ENCODE assay signal across 1 cellular context in genomic region chr18:31098878-31099277, GRCh38.
TF ChIP-seq lines count a peak whose summit lies in the region.

No MANE protein-coding gene starts in this region.

TF ChIP-seq in K562, 482 proteins besides CTCF, POLR2A, EP300 and RAD21:
- TF ChIP-seq NFE2 (IDR thresholded peaks at IDR 0.05; ENCODE audit: low read depth) = peak; percentile 69
- peak; percentile 52 for TF ChIP-seq ZNF316 (IDR thresholded peaks at IDR 0.05)
- TF ChIP-seq PKNOX1 (IDR thresholded peaks at IDR 0.05) = 0 out of 2 replicates have a peak, but pooled peaks have one; percentile 8
- no peak for TF ChIP-seq SREBF2 (CRISPR knock-in tag; IDR thresholded peaks at IDR 0.05)
- no peak for TF ChIP-seq HEY1 (CRISPR knock-in tag; IDR thresholded peaks at IDR 0.05; ENCODE audit: borderline replicate concordance)
- no peak for TF ChIP-seq ZC3H8 (IDR thresholded peaks at IDR 0.05)
- TF ChIP-seq ARID2 (IDR thresholded peaks at IDR 0.05) = no peak
- peak; percentile 69 for TF ChIP-seq C11orf30 (IDR thresholded peaks at IDR 0.05; ENCODE audit: low read depth)
- TF ChIP-seq GABPB1 (CRISPR knock-in tag; IDR thresholded peaks at IDR 0.05) = no peak
- TF ChIP-seq SOX6 (IDR thresholded peaks at IDR 0.05) = peak; percentile 42; the same call in 1 of the 2 replicates
- no peak for TF ChIP-seq PHF21A (IDR thresholded peaks at IDR 0.05; ENCODE audit: borderline replicate concordance, low read depth)
- no peak for TF ChIP-seq PATZ1 (CRISPR knock-in tag; IDR thresholded peaks at IDR 0.05; ENCODE audit: borderline replicate concordance)
- no peak for TF ChIP-seq GTF2A2 (tag; IDR thresholded peaks at IDR 0.05)
- no peak for TF ChIP-seq DIDO1 (tag; IDR thresholded peaks at IDR 0.05; ENCODE audit: low read depth)
- TF ChIP-seq MAFG (tag; conservative IDR thresholded peaks at IDR 0.05) = peak; percentile 29; the same call in 1 of the 2 replicates
